Comparison of ENCODE assay signal across 9 cellular contexts in genomic region chr10:123147635-123148413, GRCh38. TPM values are rescaled to one million over a fixed set of nuclear protein-coding genes. Genes with fewer than 3 reads are reported as not detected.
DNase-seq lines count a peak whose midpoint lies in the region; TF ChIP-seq lines count a peak whose summit lies in the region.
"Had no signal": no experiment of that assay in that cellular context is flagged by ENCODE, and none has a peak within 500 bp of the region (broad histone marks: within the 10 kb centered on the region; RNA-seq: fewer than 3 reads in every experiment).

TSS of gene HMX2 (plus strand) at chr10:123148136. CDS start at chr10:123148379, 243 bp downstream.

- CTCF ChIA-PET in activated naive CD4-positive, alpha-beta T cell treated with anti-CD3 and anti-CD28 coated beads for 36 hours (lab: Charles Lee), result no interaction called here
- CTCF ChIA-PET in RWPE1 (lab: Yijun Ruan, JAX), result interaction anchor here (0.7 kb wide), 1 partner anchor 41 kb away, joined by 3 read pairs; no protein-coding TSS in a partner anchor

- peak; percentile 22; the same call in 1 of the 2 replicates for TF ChIP-seq CTCF in GM12875 (IDR thresholded peaks at IDR 0.05; ENCODE audit: borderline replicate concordance, insufficient read depth, low read depth, low read length)
- TF ChIP-seq CTCF in nephron progenitor cell (IDR thresholded peaks at IDR 0.05), result no peak
- no peak for TF ChIP-seq CTCF in RWPE1 (conservative IDR thresholded peaks at IDR 0.05; ENCODE audit: low read depth)

- H3K4me3 ChIP-seq in GM12875 (ENCODE audit: low read depth, low read length), result peak within 1 kb of the TSS; percentile 89
- peak within 1 kb of the TSS; percentile 42 for H3K4me3 ChIP-seq in Jurkat, Clone E6-1 (ENCODE audit: low read length)

- peak; percentile 46 for DNase-seq in Jurkat, Clone E6-1 (ENCODE audit: low read depth, low spot score)
- DNase-seq in activated naive CD4-positive, alpha-beta T cell treated with anti-CD3 and anti-CD28 coated beads for 36 hours, result peak; percentile 58
- DNase-seq in nephron progenitor cell, result peak; percentile 73
- no peak for DNase-seq in RWPE1 (ENCODE audit: low spot score)
- no peak for DNase-seq in superior temporal gyrus (ENCODE audit: extremely low spot score)
- DNase-seq in NCI-H2107 treated with DMSO at 0.1 percent for 48 hours (lab: John Stamatoyannopoulos, UW; ENCODE audit: unreplicated experiment), result no peak
- DNase-seq in occipital lobe (lab: John Stamatoyannopoulos, UW), result no peak

- H3K9me3 Mint-ChIP-seq in activated naive CD4-positive, alpha-beta T cell treated with anti-CD3 and anti-CD28 coated beads for 36 hours, result no peaks in the 10 kb centered on the region
- H3K9me3 Mint-ChIP-seq in nephron progenitor cell, result no peaks in the 10 kb centered on the region

- H3K36me3 Mint-ChIP-seq in activated naive CD4-positive, alpha-beta T cell treated with anti-CD3 and anti-CD28 coated beads for 36 hours (ENCODE audit: low read depth), result no peaks in the 10 kb centered on the region
- H3K36me3 Mint-ChIP-seq in nephron progenitor cell (ENCODE audit: low read depth), result no peaks in the 10 kb centered on the region

- intact Hi-C loops in activated naive CD4-positive, alpha-beta T cell treated with anti-CD3 and anti-CD28 coated beads for 36 hours (cut with micrococcal nuclease), result loop anchor here (1.0 to 10.0 kb wide), 2 partner anchors 11 to 1007 kb away; no protein-coding TSS in a partner anchor

- peak within 1 kb of the TSS; percentile 63 for H3K4me3 Mint-ChIP-seq in activated naive CD4-positive, alpha-beta T cell treated with anti-CD3 and anti-CD28 coated beads for 36 hours
- peak within 1 kb of the TSS; percentile 68 for H3K4me3 Mint-ChIP-seq in nephron progenitor cell

- peaks cover 63% of the 10 kb centered on the region for H3K4me1 Mint-ChIP-seq in activated naive CD4-positive, alpha-beta T cell treated with anti-CD3 and anti-CD28 coated beads for 36 hours (ENCODE audit: low read depth)
- H3K4me1 Mint-ChIP-seq in nephron progenitor cell, result peaks cover 30% of the 10 kb centered on the region

- H3K27me3 Mint-ChIP-seq in activated naive CD4-positive, alpha-beta T cell treated with anti-CD3 and anti-CD28 coated beads for 36 hours (ENCODE audit: low read depth), result peaks cover 50% of the 10 kb centered on the region
- H3K27me3 Mint-ChIP-seq in nephron progenitor cell (ENCODE audit: low read depth, poor library complexity), result peaks cover 100% of the 10 kb centered on the region

- POLR2A ChIA-PET in RWPE1 (lab: Yijun Ruan, JAX; ENCODE audit: low non-redundant PET), result no interaction called here

- no peak within 1 kb of the TSS for H3K27ac Mint-ChIP-seq in activated naive CD4-positive, alpha-beta T cell treated with anti-CD3 and anti-CD28 coated beads for 36 hours
- H3K27ac Mint-ChIP-seq in nephron progenitor cell, result no peak within 1 kb of the TSS

- H3K27ac ChIP-seq in RWPE1, result no peak within 1 kb of the TSS

RNA-seq across cellular contexts. Expression of gene HMX2, which starts in this region (rescaled TPM):
- polyA plus RNA-seq in Jurkat, Clone E6-1 (2012; ENCODE audit: insufficient read depth, insufficient read length), result 5.0 TPM
- under 1 TPM; 0.62 to 0.99 TPM for total RNA-seq in activated naive CD4-positive, alpha-beta T cell treated with anti-CD3 and anti-CD28 coated beads for 36 hours
- not detected for total RNA-seq in occipital lobe
- total RNA-seq: glomerular endothelial cell had no signal

Comparison
In these comparisons a context has a peak if more than half of its experiments do, and no peak if none do; other contexts are left out.
1. Peak in DNase-seq in activated naive CD4-positive, alpha-beta T cell treated with anti-CD3 and anti-CD28 coated beads for 36 hours; RNA of the gene not detected or under 1 TPM.
2. DNase-seq: peak in Jurkat, Clone E6-1 (single experiment) and nephron progenitor cell (single experiment); none in RWPE1 (single experiment), superior temporal gyrus (single experiment), NCI-H2107 treated with DMSO at 0.1 percent for 48 hours (single experiment) and occipital lobe (single experiment).